Comparison of ENCODE assay signal across 32 cellular contexts in genomic region chr4:126799471-126799870, GRCh38.
DNase-seq lines count a peak whose midpoint lies in the region; ATAC-seq, FAIRE-seq and TF ChIP-seq lines count a peak whose summit lies in the region.
"Had no signal": no experiment of that assay in that cellular context is flagged by ENCODE, and none has a peak within 500 bp of the region (broad histone marks: within the 10 kb centered on the region; RNA-seq: fewer than 3 reads in every experiment).

No MANE protein-coding gene starts in this region.

- in situ Hi-C loops in K562 (cut with MboI), result no loop called here

- no peak overlapping the region for H3K4me2 ChIP-seq in K562 (ENCODE audit: insufficient read depth, low read length)
- H3K4me2 ChIP-seq: BLaER1 had no signal

- H3K27me3 ChIP-seq in K562 (ENCODE audit: control insufficient read depth in 2 of 2, insufficient read depth in 2 of 2, low read length in 2 of 2), result no peaks in the 10 kb centered on the region
- no peaks in the 10 kb centered on the region for H3K27me3 ChIP-seq in dorsolateral prefrontal cortex
- H3K27me3 ChIP-seq: BLaER1, esophagus squamous epithelium, heart left ventricle, SJSA1, stomach, thyroid gland had no signal

- ATAC-seq in K562, result peak; percentile 14; the same call in 2 of the 3 replicates
- ATAC-seq: activated CD8-positive, alpha-beta T cell treated with anti-CD3 and anti-CD28 coated beads, Interleukin-2, amount 10 ng/mL, durations not matched to agents 7 days and 5 days; activated naive CD4-positive, alpha-beta T cell treated with anti-CD3 and anti-CD28 coated beads, Interleukin-2, amount 50 U/mL, for 72 hours; heart left ventricle; left cardiac atrium had no signal

- BruUV-seq in K562 (replicated peaks; lab: Mats Ljungman, UMichigan), result no TSS peak

- no peak for TF ChIP-seq CTCF in K562 (IDR thresholded peaks at IDR 0.05 in 2 of 3, conservative IDR thresholded peaks at IDR 0.05 in 1 of 3; ENCODE audit: insufficient read depth in 2 of 3, low read depth in 1 of 3, low read length in 3 of 3)
- TF ChIP-seq CTCF in foreskin fibroblast (IDR thresholded peaks at IDR 0.05; ENCODE audit: low read depth, low read length), result no peak
- no peak for TF ChIP-seq CTCF in dorsolateral prefrontal cortex (IDR thresholded peaks at IDR 0.05 in 54 of 56, conservative IDR thresholded peaks at IDR 0.05 in 2 of 56; ENCODE audit: low read depth in 1 of 56, partially characterized antibody in 56 of 56)

- intact Hi-C loops in K562 (cut with micrococcal nuclease) (no loop called here), dorsolateral prefrontal cortex (cut with DNase I) (no loop called here)

- H2AFZ ChIP-seq in K562 (ENCODE audit: low read depth, low read length), result no peak overlapping the region

- H3K79me2 ChIP-seq in K562 (ENCODE audit: control insufficient read depth, insufficient read depth, low read length), result peaks cover 44% of the 10 kb centered on the region

- CTCF ChIA-PET in K562 (lab: Yijun Ruan, JAX; ENCODE audit: low intra/inter-chr PET ratio), result no interaction called here
- CTCF ChIA-PET in HEK293T (lab: Yijun Ruan, JAX), result no interaction called here

- no peaks in the 10 kb centered on the region; a peak in 2 of 5 replicates for H3K4me1 ChIP-seq in K562 (replicated peaks in 1 of 2; ENCODE audit: control insufficient read depth in 2 of 2, insufficient read depth in 2 of 2, low read length in 2 of 2)
- H3K4me1 ChIP-seq: BLaER1, esophagus squamous epithelium, stomach, thyroid gland had no signal

- no peak for FAIRE-seq in K562 (lab: Jason Lieb, UNC)
- FAIRE-seq: endometrium, H54, small intestine had no signal

- H3K4me3 ChIP-seq in K562 (no peak overlapping the region), foreskin fibroblast (ENCODE audit: low read depth in 1 of 2, low read length in 2 of 2) (no peak overlapping the region), skeletal muscle cell (ENCODE audit: low read depth, low read length) (no peak overlapping the region), dorsolateral prefrontal cortex (no peak overlapping the region)
- H3K4me3 ChIP-seq: BLaER1, esophagus squamous epithelium, heart left ventricle, SJSA1, stomach, thyroid gland had no signal

- TF ChIP-seq RAD21 in K562 (CRISPR knock-in tag; conservative IDR thresholded peaks at IDR 0.05 in 1 of 2, IDR thresholded peaks at IDR 0.05 in 1 of 2), result no peak

- POLR2A ChIA-PET in K562 (lab: Yijun Ruan, JAX), result no interaction called here
- POLR2A ChIA-PET in HEK293T (lab: Yijun Ruan, JAX), result no interaction called here

- H3K9me3 ChIP-seq in K562 (replicated peaks; ENCODE audit: control insufficient read depth, insufficient read depth, low read depth, low read length), result no peaks in the 10 kb centered on the region
- H3K9me3 ChIP-seq: BLaER1, esophagus squamous epithelium, heart left ventricle, SJSA1, stomach, thyroid gland had no signal

- 84% methylated on average over 2 of the region's 2 CpGs for WGBS in K562 (ENCODE audit: insufficient coverage, low coverage, missing lambda C conversion rate)

- no peak overlapping the region for H3K9ac ChIP-seq in K562 (ENCODE audit: insufficient read depth in 1 of 2, low read depth in 2 of 2, low read length in 2 of 2)
- H3K9ac ChIP-seq: BLaER1 had no signal

- peak; percentile 85 for DNase-seq in LHCN-M2 (ENCODE audit: low read depth)
- no peak for DNase-seq in K562 (ENCODE audit: extremely low read depth in 1 of 4, low spot score in 3 of 4)
- peak; percentile 4 to 31 for DNase-seq in foreskin fibroblast
- DNase-seq in skeletal muscle cell (ENCODE audit: low read depth), result peak; percentile 50
- DNase-seq in dorsolateral prefrontal cortex, result no peak
- no peak for DNase-seq in DMS114 treated with DMSO at 0.1 percent for 48 hours (lab: John Stamatoyannopoulos, UW; ENCODE audit: unreplicated experiment)
- DNase-seq in HEK293T (ENCODE audit: extremely low spot score), result no peak
- DNase-seq: activated CD4-positive, alpha-beta T cell treated with anti-CD3 and anti-CD28 coated beads for 1 hour; activated CD8-positive, alpha-beta T cell treated with anti-CD3 and anti-CD28 coated beads, Interleukin-2, amount 10 ng/mL, durations not matched to agents 7 days and 5 days; aorta; caudate nucleus; DMS53; esophagus squamous epithelium; heart left ventricle; left cardiac atrium; mesendoderm; naive B cell; NCI-H1436 treated with DMSO at 0.1 percent for 48 hours; NCI-H2107; NCI-H446 treated with DMSO at 0.1 percent for 48 hours; NCI-H82; nucleus accumbens; small intestine; stimulated activated CD4-positive, alpha-beta T cell treated with anti-CD3 and anti-CD28 coated beads, Interleukin-1b, Interleukin-23, amount 100 ng/mL, for 48 hours; stomach; T-helper 2 cell; thyroid gland had no signal

- no peak for TF ChIP-seq POLR2A in K562 (conservative IDR thresholded peaks at IDR 0.05)

- TF ChIP-seq EP300 in K562 (IDR thresholded peaks at IDR 0.05; ENCODE audit: low read length), result no peak

- H3K27ac ChIP-seq in K562 (ENCODE audit: extremely low read depth, low read depth, low read length), result peak overlapping the region; percentile 37; the same call in 1 of the 3 replicates
- no peak overlapping the region for H3K27ac ChIP-seq in dorsolateral prefrontal cortex
- H3K27ac ChIP-seq: BLaER1, esophagus squamous epithelium, heart left ventricle, SJSA1, stomach, thyroid gland had no signal

- peaks cover 19% of the 10 kb centered on the region for H3K36me3 ChIP-seq in K562 (ENCODE audit: control insufficient read depth, insufficient read depth, low read length)
- H3K36me3 ChIP-seq: BLaER1, esophagus squamous epithelium, heart left ventricle, SJSA1, stomach, thyroid gland had no signal

- H3K9me1 ChIP-seq in K562 (ENCODE audit: control insufficient read depth, insufficient read depth, low read length), result no peaks in the 10 kb centered on the region

- H4K20me1 ChIP-seq in K562 (replicated peaks; ENCODE audit: control insufficient read depth, insufficient read depth, low read length), result no peaks in the 10 kb centered on the region
- H4K20me1 ChIP-seq: BLaER1 had no signal

TF ChIP-seq in K562, 482 proteins besides CTCF, POLR2A, EP300 and RAD21 (continues in another document):
- no peak for TF ChIP-seq POLR3A (IDR thresholded peaks at IDR 0.05; ENCODE audit: borderline replicate concordance, extremely low read depth, insufficient read depth, insufficient read length)
- TF ChIP-seq MAFG (tag; conservative IDR thresholded peaks at IDR 0.05), result no peak
- TF ChIP-seq ZBTB43 (CRISPR knock-in tag; IDR thresholded peaks at IDR 0.05), result no peak
- no peak for TF ChIP-seq XRCC3 (IDR thresholded peaks at IDR 0.05)
- no peak for TF ChIP-seq ILK (tag; IDR thresholded peaks at IDR 0.05; ENCODE audit: borderline replicate concordance, low read depth)
- no peak for TF ChIP-seq FOXA3 (CRISPR knock-in tag; conservative IDR thresholded peaks at IDR 0.05 in 1 of 2, IDR thresholded peaks at IDR 0.05 in 1 of 2)
- no peak for TF ChIP-seq ZNF24 (IDR thresholded peaks at IDR 0.05)

TF ChIP-seq in HEK293T, 16 proteins besides CTCF, POLR2A, EP300 and RAD21:
- TF ChIP-seq SUZ12 (IDR thresholded peaks at IDR 0.05) (no peak), CTBP1 (IDR thresholded peaks at IDR 0.05; ENCODE audit: borderline replicate concordance) (no peak), FOXM1 (IDR thresholded peaks at IDR 0.05; ENCODE audit: borderline replicate concordance) (no peak), ELF4 (IDR thresholded peaks at IDR 0.05) (no peak), LEF1 (IDR thresholded peaks at IDR 0.05; ENCODE audit: borderline replicate concordance) (no peak), ARNT (IDR thresholded peaks at IDR 0.05) (no peak), PKNOX1 (IDR thresholded peaks at IDR 0.05) (no peak), SP1 (IDR thresholded peaks at IDR 0.05) (no peak), HDGF (IDR thresholded peaks at IDR 0.05; ENCODE audit: borderline replicate concordance) (no peak)

Comparison
In these comparisons a context has a peak if more than half of its experiments do, and no peak if none do; other contexts are left out.
1. DNase-seq: peak in LHCN-M2 (single experiment), foreskin fibroblast (2 of 2) and skeletal muscle cell (single experiment); none in K562 (0 of 4), dorsolateral prefrontal cortex (0 of 10), DMS114 treated with DMSO at 0.1 percent for 48 hours (single experiment) and HEK293T (single experiment).